1 cellular context compared by ENCODE assay signal in the genomic region with DNA sequence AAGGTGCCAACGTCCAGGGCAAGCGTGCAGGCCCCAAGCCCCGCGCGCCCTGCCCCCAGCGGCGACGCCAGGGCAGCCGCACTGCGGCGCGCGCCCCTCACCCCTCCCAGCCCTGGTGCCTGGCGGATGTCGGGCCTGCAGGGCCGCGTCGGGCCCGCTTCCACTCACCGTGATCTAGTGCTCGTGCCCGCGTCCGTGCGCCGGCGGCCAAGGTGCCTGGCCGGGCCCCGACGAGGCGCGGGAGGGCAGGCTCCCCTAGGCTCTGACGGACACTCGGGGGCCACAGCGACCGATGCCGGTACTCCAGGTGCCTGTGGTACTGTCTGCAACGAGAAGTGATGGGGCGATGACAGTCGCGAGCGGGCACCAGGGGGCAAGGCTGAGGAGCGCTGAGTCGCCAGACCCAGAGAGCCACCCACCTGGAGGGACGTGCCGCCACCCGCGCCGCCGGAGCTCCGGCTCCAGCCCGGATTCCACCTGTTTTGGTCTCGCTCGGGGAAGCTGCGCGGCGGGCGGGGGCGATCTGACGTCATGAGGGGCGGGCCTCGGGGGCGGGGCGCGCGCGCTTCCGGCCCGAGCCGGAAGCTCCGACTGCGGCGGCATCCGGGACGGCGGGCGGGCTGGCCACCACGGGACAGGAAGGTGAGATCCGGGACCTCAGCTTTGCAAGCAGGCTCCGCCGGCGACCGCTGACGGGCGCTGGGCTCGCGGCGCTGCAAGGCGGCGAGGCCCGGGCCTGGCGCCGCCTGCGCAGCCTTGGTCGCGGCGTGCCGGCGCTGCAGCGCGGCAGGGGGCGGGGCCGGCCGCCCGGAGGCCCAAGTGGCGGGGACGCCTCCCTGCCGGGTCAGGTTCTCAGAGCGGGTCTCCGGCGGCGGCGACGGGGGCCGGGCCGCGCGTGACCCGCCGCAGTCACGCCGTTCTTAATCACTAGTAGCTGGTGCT.
TF ChIP-seq lines count a peak whose summit lies in the region.

A gene with protein sequence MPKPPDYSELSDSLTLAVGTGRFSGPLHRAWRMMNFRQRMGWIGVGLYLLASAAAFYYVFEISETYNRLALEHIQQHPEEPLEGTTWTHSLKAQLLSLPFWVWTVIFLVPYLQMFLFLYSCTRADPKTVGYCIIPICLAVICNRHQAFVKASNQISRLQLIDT (plus strand): TSS at position 927 of the 942 bp plus-strand sequence. CDS start 89 bp downstream, outside the sequence.
A gene with protein sequence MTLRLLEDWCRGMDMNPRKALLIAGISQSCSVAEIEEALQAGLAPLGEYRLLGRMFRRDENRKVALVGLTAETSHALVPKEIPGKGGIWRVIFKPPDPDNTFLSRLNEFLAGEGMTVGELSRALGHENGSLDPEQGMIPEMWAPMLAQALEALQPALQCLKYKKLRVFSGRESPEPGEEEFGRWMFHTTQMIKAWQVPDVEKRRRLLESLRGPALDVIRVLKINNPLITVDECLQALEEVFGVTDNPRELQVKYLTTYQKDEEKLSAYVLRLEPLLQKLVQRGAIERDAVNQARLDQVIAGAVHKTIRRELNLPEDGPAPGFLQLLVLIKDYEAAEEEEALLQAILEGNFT (minus strand): TSS at position 507 of the 942 bp plus-strand sequence. CDS start 655 bp downstream, outside the sequence.

TF ChIP-seq in GM23338, 12 proteins besides CTCF, POLR2A, EP300 and RAD21 (continued from another document):
- TF ChIP-seq STAT1 (IDR thresholded peaks at IDR 0.05; ENCODE audit: unreplicated experiment) (no peak), CREB1 (CRISPR knock-in tag; IDR thresholded peaks at IDR 0.05; ENCODE audit: low read depth) (peak; percentile 90)
- TF ChIP-seq, protein P1, sequence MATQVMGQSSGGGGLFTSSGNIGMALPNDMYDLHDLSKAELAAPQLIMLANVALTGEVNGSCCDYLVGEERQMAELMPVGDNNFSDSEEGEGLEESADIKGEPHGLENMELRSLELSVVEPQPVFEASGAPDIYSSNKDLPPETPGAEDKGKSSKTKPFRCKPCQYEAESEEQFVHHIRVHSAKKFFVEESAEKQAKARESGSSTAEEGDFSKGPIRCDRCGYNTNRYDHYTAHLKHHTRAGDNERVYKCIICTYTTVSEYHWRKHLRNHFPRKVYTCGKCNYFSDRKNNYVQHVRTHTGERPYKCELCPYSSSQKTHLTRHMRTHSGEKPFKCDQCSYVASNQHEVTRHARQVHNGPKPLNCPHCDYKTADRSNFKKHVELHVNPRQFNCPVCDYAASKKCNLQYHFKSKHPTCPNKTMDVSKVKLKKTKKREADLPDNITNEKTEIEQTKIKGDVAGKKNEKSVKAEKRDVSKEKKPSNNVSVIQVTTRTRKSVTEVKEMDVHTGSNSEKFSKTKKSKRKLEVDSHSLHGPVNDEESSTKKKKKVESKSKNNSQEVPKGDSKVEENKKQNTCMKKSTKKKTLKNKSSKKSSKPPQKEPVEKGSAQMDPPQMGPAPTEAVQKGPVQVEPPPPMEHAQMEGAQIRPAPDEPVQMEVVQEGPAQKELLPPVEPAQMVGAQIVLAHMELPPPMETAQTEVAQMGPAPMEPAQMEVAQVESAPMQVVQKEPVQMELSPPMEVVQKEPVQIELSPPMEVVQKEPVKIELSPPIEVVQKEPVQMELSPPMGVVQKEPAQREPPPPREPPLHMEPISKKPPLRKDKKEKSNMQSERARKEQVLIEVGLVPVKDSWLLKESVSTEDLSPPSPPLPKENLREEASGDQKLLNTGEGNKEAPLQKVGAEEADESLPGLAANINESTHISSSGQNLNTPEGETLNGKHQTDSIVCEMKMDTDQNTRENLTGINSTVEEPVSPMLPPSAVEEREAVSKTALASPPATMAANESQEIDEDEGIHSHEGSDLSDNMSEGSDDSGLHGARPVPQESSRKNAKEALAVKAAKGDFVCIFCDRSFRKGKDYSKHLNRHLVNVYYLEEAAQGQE (IDR thresholded peaks at IDR 0.05; ENCODE audit: unreplicated experiment), result no peak
TF ChIP-seq in GM23338: peak in this region for 2.
